In genomic region chr12:121219353-121219986, GRCh38 we compare ENCODE assay signal across 17 cellular contexts. TPM values are rescaled to one million over a fixed set of nuclear protein-coding genes. Genes with fewer than 3 reads are reported as not detected.
A peak's percentile ranks its signal among the peaks of the same experiment; 100 is the strongest.
DNase-seq lines count a peak whose midpoint lies in the region; ATAC-seq and TF ChIP-seq lines count a peak whose summit lies in the region.
"Had no signal": no experiment of that assay in that cellular context is flagged by ENCODE, and none has a peak within 500 bp of the region (broad histone marks: within the 10 kb centered on the region; RNA-seq: fewer than 3 reads in every experiment).

No MANE protein-coding gene starts in this region.

- peaks cover 31% of the 10 kb centered on the region for H3K4me1 Mint-ChIP-seq in activated naive CD8-positive, alpha-beta T cell (ENCODE audit: low read depth)
- H3K4me1 Mint-ChIP-seq in activated naive CD8-positive, alpha-beta T cell treated with anti-CD3 and anti-CD28 coated beads for 36 hours: peaks cover 24% of the 10 kb centered on the region
- H3K4me1 Mint-ChIP-seq in T-helper 17 cell (peaks cover 37% of the 10 kb centered on the region), Caco-2 (ENCODE audit: low read depth, unreplicated experiment) (peaks cover 10% of the 10 kb centered on the region)
- peaks cover 15 to 30% (median 29%) of the 10 kb centered on the region in 4 donors for H3K4me1 Mint-ChIP-seq in naive thymus-derived CD8-positive, alpha-beta T cell
- H3K4me1 Mint-ChIP-seq: H9 had no signal

- no peak for ATAC-seq in T-helper 17 cell
- no peak for ATAC-seq in naive thymus-derived CD8-positive, alpha-beta T cell

- H3K27me3 ChIP-seq in Caco-2 (replicated peaks; ENCODE audit: control insufficient read depth, insufficient read depth, low read length): no peaks in the 10 kb centered on the region
- H3K27me3 ChIP-seq: BE2C, Peyer's patch had no signal

- H3K27ac Mint-ChIP-seq in activated naive CD8-positive, alpha-beta T cell: peak overlapping the region; percentile 41
- no peak overlapping the region for H3K27ac Mint-ChIP-seq in activated naive CD8-positive, alpha-beta T cell treated with anti-CD3 and anti-CD28 coated beads for 36 hours
- H3K27ac Mint-ChIP-seq in T-helper 17 cell (peak overlapping the region; percentile 65), Caco-2 (ENCODE audit: unreplicated experiment) (no peak overlapping the region)
- H3K27ac Mint-ChIP-seq in naive thymus-derived CD8-positive, alpha-beta T cell: peak overlapping the region in 9 of 10 donors; percentile 26 to 88 (median 61)
- H3K27ac Mint-ChIP-seq: H9 had no signal

- POLR2A ChIA-PET in naive thymus-derived CD8-positive, alpha-beta T cell (lab: Charles Lee): interaction anchor here (0.6 kb wide), 1 partner anchor 1867 kb away, joined by 5 read pairs; no protein-coding TSS in a partner anchor
- POLR2A ChIA-PET in Caco-2 (lab: Charles Lee): no interaction called here

- DNase-seq in activated naive CD8-positive, alpha-beta T cell treated with anti-CD3 and anti-CD28 coated beads for 36 hours: no peak
- DNase-seq in T-helper 17 cell (no peak), Caco-2 (no peak), NCI-H1694 (lab: John Stamatoyannopoulos, UW) (no peak)
- no peak for DNase-seq in naive thymus-derived CD8-positive, alpha-beta T cell
- no peak for DNase-seq in stimulated activated CD4-positive, alpha-beta T cell treated with anti-CD3 and anti-CD28 coated beads, Interleukin-1b, Interleukin-23, amount 100 ng/mL, for 48 hours
- DNase-seq: Calu3, H9, Karpas-422, MM.1S, NCI-H187 treated with DMSO at 0.1 percent for 48 hours, NCI-H2171, NCI-H774, Peyer's patch, Right ventricle myocardium superior had no signal

- peaks cover 2% of the 10 kb centered on the region for H3K36me3 Mint-ChIP-seq in activated naive CD8-positive, alpha-beta T cell
- H3K36me3 Mint-ChIP-seq in activated naive CD8-positive, alpha-beta T cell treated with anti-CD3 and anti-CD28 coated beads for 36 hours: peaks cover 35% of the 10 kb centered on the region
- H3K36me3 Mint-ChIP-seq in T-helper 17 cell (ENCODE audit: low read depth) (peaks cover 11% of the 10 kb centered on the region), Caco-2 (ENCODE audit: insufficient read depth, unreplicated experiment) (peaks cover 40% of the 10 kb centered on the region)
- H3K36me3 Mint-ChIP-seq in naive thymus-derived CD8-positive, alpha-beta T cell: peaks cover 0 to 23% (median 7%) of the 10 kb centered on the region in 3 donors

- CTCF ChIA-PET in Caco-2 (lab: Charles Lee): no interaction called here

- TF ChIP-seq CTCF in Caco-2 (IDR thresholded peaks at IDR 0.05; ENCODE audit: insufficient read depth in 1 of 2, low read depth in 1 of 2, low read length in 1 of 2, severe bottlenecking in 1 of 2, unreplicated experiment in 1 of 2): no peak

- no TSS peak for BruUV-seq in Caco-2 (replicated peaks; lab: Mats Ljungman, UMichigan)

- peaks cover 26% of the 10 kb centered on the region for H3K4me1 ChIP-seq in Caco-2

- no peaks in the 10 kb centered on the region for H3K9me3 ChIP-seq in T-helper 17 cell (ENCODE audit: control insufficient read depth, low read length, poor library complexity, severe bottlenecking)
- H3K9me3 ChIP-seq in Caco-2: no peaks in the 10 kb centered on the region
- H3K9me3 ChIP-seq: BE2C, Peyer's patch had no signal

- intact Hi-C loops in Caco-2 (cut with micrococcal nuclease; ENCODE audit: unreplicated experiment): no loop called here

- no peaks in the 10 kb centered on the region for H3K9me3 Mint-ChIP-seq in activated naive CD8-positive, alpha-beta T cell (ENCODE audit: low read depth)
- no peaks in the 10 kb centered on the region for H3K9me3 Mint-ChIP-seq in activated naive CD8-positive, alpha-beta T cell treated with anti-CD3 and anti-CD28 coated beads for 36 hours
- H3K9me3 Mint-ChIP-seq in naive thymus-derived CD8-positive, alpha-beta T cell: no peaks in the 10 kb centered on the region
- no peaks in the 10 kb centered on the region for H3K9me3 Mint-ChIP-seq in Caco-2 (ENCODE audit: unreplicated experiment)
- H3K9me3 Mint-ChIP-seq: H9 had no signal

- no peak overlapping the region for H3K4me3 ChIP-seq in Caco-2 (ENCODE audit: low read depth, low read length)
- H3K4me3 ChIP-seq: Peyer's patch had no signal

- peaks cover 2% of the 10 kb centered on the region for H3K36me3 ChIP-seq in Caco-2 (ENCODE audit: control insufficient read depth, insufficient read depth, low read length)
- H3K36me3 ChIP-seq: BE2C had no signal

- no peaks in the 10 kb centered on the region for H3K27me3 Mint-ChIP-seq in activated naive CD8-positive, alpha-beta T cell
- no peaks in the 10 kb centered on the region for H3K27me3 Mint-ChIP-seq in activated naive CD8-positive, alpha-beta T cell treated with anti-CD3 and anti-CD28 coated beads for 36 hours
- H3K27me3 Mint-ChIP-seq in T-helper 17 cell: no peaks in the 10 kb centered on the region
- H3K27me3 Mint-ChIP-seq in naive thymus-derived CD8-positive, alpha-beta T cell: no peaks in the 10 kb centered on the region
- no peaks in the 10 kb centered on the region for H3K27me3 Mint-ChIP-seq in Caco-2 (ENCODE audit: insufficient read depth, unreplicated experiment)

- no peak overlapping the region for H3K4me3 Mint-ChIP-seq in activated naive CD8-positive, alpha-beta T cell
- no peak overlapping the region for H3K4me3 Mint-ChIP-seq in activated naive CD8-positive, alpha-beta T cell treated with anti-CD3 and anti-CD28 coated beads for 36 hours
- H3K4me3 Mint-ChIP-seq in T-helper 17 cell: no peak overlapping the region
- no peak overlapping the region for H3K4me3 Mint-ChIP-seq in naive thymus-derived CD8-positive, alpha-beta T cell
- H3K4me3 Mint-ChIP-seq in Caco-2 (ENCODE audit: unreplicated experiment): no peak overlapping the region
- H3K4me3 Mint-ChIP-seq: H9 had no signal

RNA-seq across cellular contexts. Expression of gene P2RX4, which starts 9.5 kb away (rescaled TPM):
- total RNA-seq in activated naive CD8-positive, alpha-beta T cell treated with anti-CD3 and anti-CD28 coated beads for 36 hours: 10 to 100 TPM; 17.8 to 19.0 TPM
- total RNA-seq in T-helper 17 cell (10 to 100 TPM; 42.8 to 53.5 TPM), Caco-2 (2022) (40.4 and 44.7 TPM in 2 replicates)
- total RNA-seq in naive thymus-derived CD8-positive, alpha-beta T cell: 10 to 100 TPM; 29.8 to 36.0 TPM
- 10 to 100 TPM; 27.8 to 33.8 (median 29.3) TPM for polyA plus RNA-seq in naive thymus-derived CD8-positive, alpha-beta T cell

Comparison
In these comparisons a context has a peak if more than half of its experiments do, and no peak if none do; other contexts are left out.
1. H3K27ac Mint-ChIP-seq: peak in activated naive CD8-positive, alpha-beta T cell (single experiment), T-helper 17 cell (single experiment) and naive thymus-derived CD8-positive, alpha-beta T cell (9 of 10); none in activated naive CD8-positive, alpha-beta T cell treated with anti-CD3 and anti-CD28 coated beads for 36 hours (single experiment) and Caco-2 (single experiment).